Comparison of ENCODE assay signal across 19 cellular contexts in the genomic region with DNA sequence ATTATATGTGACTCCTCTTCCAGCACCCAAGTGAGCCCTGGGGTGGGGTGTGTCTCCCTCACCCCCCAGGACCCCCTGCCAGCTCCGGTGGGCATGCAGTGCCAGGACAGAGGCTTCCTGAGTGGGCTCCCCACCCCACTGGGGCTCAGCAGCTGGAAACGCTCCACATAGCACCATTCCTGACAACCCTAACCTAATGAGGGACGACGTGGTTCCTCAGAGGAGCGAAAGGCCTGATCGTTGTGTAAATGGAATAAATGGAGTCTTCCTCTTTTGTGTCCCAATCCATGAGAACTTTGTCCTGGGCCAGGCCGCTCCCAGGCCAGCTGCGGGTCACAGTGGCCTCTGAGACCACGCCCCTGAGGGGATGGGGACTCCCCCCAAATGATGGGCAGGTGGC. TPM values are rescaled to one million over a fixed set of nuclear protein-coding genes. Genes with fewer than 3 reads are reported as not detected.
"Had no signal": no experiment of that assay in that cellular context is flagged by ENCODE, and none has a peak within 500 bp of the region (broad histone marks: within the 10 kb centered on the region; RNA-seq: fewer than 3 reads in every experiment).

No MANE protein-coding gene starts in this region.

- H3K4me3 Mint-ChIP-seq: activated CD4-positive, alpha-beta memory T cell treated with anti-CD3 and anti-CD28 coated beads for 36 hours; activated CD4-positive, alpha-beta T cell treated with anti-CD3 and anti-CD28 coated beads for 36 hours; activated naive CD4-positive, alpha-beta T cell treated with anti-CD3 and anti-CD28 coated beads for 36 hours; activated T-helper 1 cell treated with anti-CD3 and anti-CD28 coated beads, Interleukin-12 subunit alpha, Interleukin-12 subunit beta, Interleukin-2, Interleukin-4 antibody, amounts not matched to agents 30 ng/mL and 10 ng/mL and 1 ng/mL, durations not matched to agents 14 hours and 24 hours and 36 hours had no signal

- H3K4me3 ChIP-seq: ascending aorta, breast epithelium, left ventricle myocardium inferior, ovary, sigmoid colon, SK-N-MC, spleen, uterus had no signal

- H3K36me3 ChIP-seq: ascending aorta, breast epithelium, left ventricle myocardium inferior, ovary, sigmoid colon, spleen, uterus had no signal

- ATAC-seq: activated CD4-positive, alpha-beta T cell treated with anti-CD3 and anti-CD28 coated beads for 36 hours; esophagus mucosa had no signal

- H3K4me1 ChIP-seq: ascending aorta, uterus had no signal

- H3K9me3 Mint-ChIP-seq: activated CD4-positive, alpha-beta memory T cell treated with anti-CD3 and anti-CD28 coated beads for 36 hours; activated naive CD4-positive, alpha-beta T cell treated with anti-CD3 and anti-CD28 coated beads for 36 hours; activated T-helper 1 cell treated with anti-CD3 and anti-CD28 coated beads, Interleukin-12 subunit alpha, Interleukin-12 subunit beta, Interleukin-2, Interleukin-4 antibody, amounts not matched to agents 30 ng/mL and 10 ng/mL and 1 ng/mL, durations not matched to agents 14 hours and 24 hours and 36 hours had no signal

- H3K36me3 Mint-ChIP-seq: activated CD4-positive, alpha-beta memory T cell treated with anti-CD3 and anti-CD28 coated beads for 36 hours had no signal

- H3K27ac ChIP-seq: ascending aorta, breast epithelium, left ventricle myocardium inferior, ovary, sigmoid colon, spleen, uterus had no signal

- H3K27ac Mint-ChIP-seq: activated CD4-positive, alpha-beta memory T cell treated with anti-CD3 and anti-CD28 coated beads for 36 hours; activated CD4-positive, alpha-beta T cell treated with anti-CD3 and anti-CD28 coated beads for 36 hours; activated naive CD4-positive, alpha-beta T cell treated with anti-CD3 and anti-CD28 coated beads for 36 hours; activated T-helper 1 cell treated with anti-CD3 and anti-CD28 coated beads, Interleukin-12 subunit alpha, Interleukin-12 subunit beta, Interleukin-2, Interleukin-4 antibody, amounts not matched to agents 30 ng/mL and 10 ng/mL and 1 ng/mL, durations not matched to agents 14 hours and 24 hours and 36 hours had no signal

- DNase-seq: activated CD4-positive, alpha-beta memory T cell treated with anti-CD3 and anti-CD28 coated beads for 36 hours; activated CD4-positive, alpha-beta T cell treated with anti-CD3 and anti-CD28 coated beads for 36 hours; activated naive CD4-positive, alpha-beta T cell treated with anti-CD3 and anti-CD28 coated beads for 36 hours; left ventricle myocardium inferior; mesenchymal stem cell; spleen; T-helper 1 cell; T1000 had no signal

- H3K27me3 ChIP-seq: ovary had no signal

RNA-seq across cellular contexts. Expression of a gene that starts 1.8 kb away (rescaled TPM):
- total RNA-seq: activated CD4-positive, alpha-beta memory T cell treated with anti-CD3 and anti-CD28 coated beads for 36 hours; activated CD4-positive, alpha-beta T cell treated with anti-CD3 and anti-CD28 coated beads for 36 hours; activated naive CD4-positive, alpha-beta T cell treated with anti-CD3 and anti-CD28 coated beads for 36 hours; activated T-helper 1 cell treated with anti-CD3 and anti-CD28 coated beads, Interleukin-12 subunit alpha, Interleukin-12 subunit beta, Interleukin-2, Interleukin-4 antibody, amounts not matched to agents 30 ng/mL and 10 ng/mL and 1 ng/mL, durations not matched to agents 14 hours and 24 hours and 36 hours; ascending aorta; sigmoid colon had no signal

RNA-seq across cellular contexts. Expression of a gene that starts 16.2 kb away (rescaled TPM):
- total RNA-seq: activated CD4-positive, alpha-beta memory T cell treated with anti-CD3 and anti-CD28 coated beads for 36 hours; activated CD4-positive, alpha-beta T cell treated with anti-CD3 and anti-CD28 coated beads for 36 hours; activated naive CD4-positive, alpha-beta T cell treated with anti-CD3 and anti-CD28 coated beads for 36 hours; activated T-helper 1 cell treated with anti-CD3 and anti-CD28 coated beads, Interleukin-12 subunit alpha, Interleukin-12 subunit beta, Interleukin-2, Interleukin-4 antibody, amounts not matched to agents 30 ng/mL and 10 ng/mL and 1 ng/mL, durations not matched to agents 14 hours and 24 hours and 36 hours; ascending aorta; breast epithelium; esophagus mucosa; left ventricle myocardium inferior; ovary; sigmoid colon; spleen; uterus had no signal
- polyA plus RNA-seq: keratinocyte, neural cell, ovary, sigmoid colon, spleen, thymus had no signal

RNA-seq across cellular contexts. Expression of a gene that starts 31.2 kb away (rescaled TPM):
- total RNA-seq: activated CD4-positive, alpha-beta memory T cell treated with anti-CD3 and anti-CD28 coated beads for 36 hours; activated CD4-positive, alpha-beta T cell treated with anti-CD3 and anti-CD28 coated beads for 36 hours; activated naive CD4-positive, alpha-beta T cell treated with anti-CD3 and anti-CD28 coated beads for 36 hours; activated T-helper 1 cell treated with anti-CD3 and anti-CD28 coated beads, Interleukin-12 subunit alpha, Interleukin-12 subunit beta, Interleukin-2, Interleukin-4 antibody, amounts not matched to agents 30 ng/mL and 10 ng/mL and 1 ng/mL, durations not matched to agents 14 hours and 24 hours and 36 hours; ascending aorta; breast epithelium; esophagus mucosa; left ventricle myocardium inferior; ovary; sigmoid colon; spleen had no signal
- polyA plus RNA-seq: keratinocyte, neural cell, ovary, sigmoid colon, spleen, thymus had no signal

RNA-seq across cellular contexts. Expression of a gene that starts 46.4 kb away (rescaled TPM):
- total RNA-seq: activated CD4-positive, alpha-beta memory T cell treated with anti-CD3 and anti-CD28 coated beads for 36 hours; activated CD4-positive, alpha-beta T cell treated with anti-CD3 and anti-CD28 coated beads for 36 hours; activated naive CD4-positive, alpha-beta T cell treated with anti-CD3 and anti-CD28 coated beads for 36 hours; activated T-helper 1 cell treated with anti-CD3 and anti-CD28 coated beads, Interleukin-12 subunit alpha, Interleukin-12 subunit beta, Interleukin-2, Interleukin-4 antibody, amounts not matched to agents 30 ng/mL and 10 ng/mL and 1 ng/mL, durations not matched to agents 14 hours and 24 hours and 36 hours; ascending aorta; breast epithelium; esophagus mucosa; left ventricle myocardium inferior; ovary; sigmoid colon; spleen; uterus had no signal
- polyA plus RNA-seq: keratinocyte, neural cell, ovary, sigmoid colon, spleen, thymus had no signal

RNA-seq across cellular contexts. Expression of a gene that starts 55.4 kb away (rescaled TPM):
- total RNA-seq: activated CD4-positive, alpha-beta memory T cell treated with anti-CD3 and anti-CD28 coated beads for 36 hours; activated CD4-positive, alpha-beta T cell treated with anti-CD3 and anti-CD28 coated beads for 36 hours; activated naive CD4-positive, alpha-beta T cell treated with anti-CD3 and anti-CD28 coated beads for 36 hours; activated T-helper 1 cell treated with anti-CD3 and anti-CD28 coated beads, Interleukin-12 subunit alpha, Interleukin-12 subunit beta, Interleukin-2, Interleukin-4 antibody, amounts not matched to agents 30 ng/mL and 10 ng/mL and 1 ng/mL, durations not matched to agents 14 hours and 24 hours and 36 hours; ascending aorta; breast epithelium; esophagus mucosa; left ventricle myocardium inferior; ovary; sigmoid colon; spleen; uterus had no signal
- polyA plus RNA-seq: keratinocyte, neural cell, ovary, sigmoid colon, spleen, thymus had no signal
